Comparison of ENCODE assay signal across 10 cellular contexts in the genomic region with DNA sequence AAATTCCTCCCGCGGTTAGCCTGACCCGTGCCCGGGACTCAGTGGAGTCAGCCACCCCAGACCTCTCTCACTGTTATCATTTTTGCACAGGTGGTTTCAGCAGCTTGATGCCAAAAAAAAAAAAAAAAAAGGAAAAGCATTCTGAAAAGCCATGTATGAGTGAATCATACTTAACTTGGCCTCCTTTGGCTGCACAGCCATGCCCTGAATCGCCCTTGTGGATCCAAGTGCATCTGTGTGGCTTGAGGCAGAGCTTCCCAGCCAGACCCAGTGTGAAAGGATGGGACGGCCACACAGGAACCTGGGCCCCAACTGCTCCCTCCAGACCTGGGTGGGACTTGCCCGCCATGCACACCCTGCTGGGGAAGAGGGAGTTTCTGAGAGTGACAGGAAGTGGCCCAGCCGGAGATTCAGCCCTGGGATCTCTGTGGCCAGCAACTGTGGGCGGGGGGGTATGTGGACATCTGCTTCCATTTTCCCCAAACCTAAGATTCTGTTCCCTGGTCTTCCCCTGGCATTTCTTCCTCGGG. TPM values are rescaled to one million over a fixed set of nuclear protein-coding genes. Genes with fewer than 3 reads are reported as not detected.
A peak's percentile ranks its signal among the peaks of the same experiment; 100 is the strongest.
DNase-seq lines count a peak whose midpoint lies in the region; ATAC-seq and TF ChIP-seq lines count a peak whose summit lies in the region.
"Had no signal": no experiment of that assay in that cellular context is flagged by ENCODE, and none has a peak within 500 bp of the region (broad histone marks: within the 10 kb centered on the region; RNA-seq: fewer than 3 reads in every experiment).

No MANE protein-coding gene starts in this region.

- intact Hi-C loops in Calu3 (cut with micrococcal nuclease; ENCODE audit: unreplicated experiment): no loop called here
- intact Hi-C loops in body of pancreas (cut with DNase I): no loop called here
- intact Hi-C loops in activated naive CD4-positive, alpha-beta T cell treated with anti-CD3 and anti-CD28 coated beads for 36 hours (cut with micrococcal nuclease): no loop called here

- H3K36me3 ChIP-seq in body of pancreas (replicated peaks in 1 of 2; ENCODE audit: insufficient read depth in 1 of 2, low read depth in 2 of 2): no peaks in the 10 kb centered on the region

- DNase-seq in Calu3: peak; percentile 22
- peak; percentile 59 to 67 for DNase-seq in Kasumi-1 (lab: John Stamatoyannopoulos, UW)
- peak in 2 of 4 donors; percentile 17 to 31 for DNase-seq in body of pancreas
- DNase-seq in mesothelial cell of epicardium (ENCODE audit: low spot score in 2 of 2, unreplicated experiment in 2 of 2): no peak
- no peak for DNase-seq in activated CD4-positive, CD25-positive, alpha-beta regulatory T cell (lab: John Stamatoyannopoulos, UW)
- no peak for DNase-seq in activated naive CD4-positive, alpha-beta T cell treated with anti-CD3 and anti-CD28 coated beads for 36 hours

- CTCF ChIA-PET in Calu3 (lab: Charles Lee): no interaction called here
- CTCF ChIA-PET in activated naive CD4-positive, alpha-beta T cell treated with anti-CD3 and anti-CD28 coated beads for 36 hours (lab: Charles Lee): no interaction called here

- peak; percentile 41 for ATAC-seq in body of pancreas
- ATAC-seq in HG02571 (IDR thresholded peaks at IDR 0.05; ENCODE audit: unreplicated experiment): no peak
- no peak for ATAC-seq in HG03521 (IDR thresholded peaks at IDR 0.05; ENCODE audit: unreplicated experiment)

- peak overlapping the region in 1 of 4 donors; percentile 44 for H3K27ac ChIP-seq in body of pancreas
- H3K27ac ChIP-seq: neutrophil had no signal

- no peaks in the 10 kb centered on the region for H3K27me3 Mint-ChIP-seq in Calu3 (ENCODE audit: unreplicated experiment)
- no peaks in the 10 kb centered on the region for H3K27me3 Mint-ChIP-seq in mesothelial cell of epicardium (ENCODE audit: low read depth)
- no peaks in the 10 kb centered on the region for H3K27me3 Mint-ChIP-seq in activated naive CD4-positive, alpha-beta T cell treated with anti-CD3 and anti-CD28 coated beads for 36 hours (ENCODE audit: low read depth)
- H3K27me3 Mint-ChIP-seq: central memory CD8-positive, alpha-beta T cell had no signal

- peak overlapping the region; percentile 17 for H3K27ac Mint-ChIP-seq in Calu3 (ENCODE audit: unreplicated experiment)
- peak overlapping the region; percentile 39 for H3K27ac Mint-ChIP-seq in mesothelial cell of epicardium
- H3K27ac Mint-ChIP-seq in activated naive CD4-positive, alpha-beta T cell treated with anti-CD3 and anti-CD28 coated beads for 36 hours: no peak overlapping the region

- no peaks in the 10 kb centered on the region for H3K9me3 ChIP-seq in body of pancreas
- H3K9me3 ChIP-seq: neutrophil had no signal

- no peak for TF ChIP-seq CTCF in Calu3 (IDR thresholded peaks at IDR 0.05; ENCODE audit: unreplicated experiment)
- no peak for TF ChIP-seq CTCF in body of pancreas (IDR thresholded peaks at IDR 0.05)
- no peak for TF ChIP-seq CTCF in mesothelial cell of epicardium (IDR thresholded peaks at IDR 0.05; ENCODE audit: unreplicated experiment)

- no peaks in the 10 kb centered on the region for H3K4me1 Mint-ChIP-seq in Calu3 (ENCODE audit: low read depth, unreplicated experiment)
- H3K4me1 Mint-ChIP-seq in mesothelial cell of epicardium: peaks cover 5% of the 10 kb centered on the region
- peaks cover 23% of the 10 kb centered on the region for H3K4me1 Mint-ChIP-seq in activated naive CD4-positive, alpha-beta T cell treated with anti-CD3 and anti-CD28 coated beads for 36 hours (ENCODE audit: low read depth)

- H3K9me3 Mint-ChIP-seq in Calu3 (ENCODE audit: low read depth, unreplicated experiment): no peaks in the 10 kb centered on the region
- no peaks in the 10 kb centered on the region for H3K9me3 Mint-ChIP-seq in mesothelial cell of epicardium
- no peaks in the 10 kb centered on the region for H3K9me3 Mint-ChIP-seq in activated naive CD4-positive, alpha-beta T cell treated with anti-CD3 and anti-CD28 coated beads for 36 hours
- H3K9me3 Mint-ChIP-seq: central memory CD8-positive, alpha-beta T cell had no signal

- H3K4me3 ChIP-seq in body of pancreas: no peak overlapping the region

- H3K27me3 ChIP-seq in body of pancreas: no peaks in the 10 kb centered on the region

- 45 to 48% methylated on average over 9 to 10 of the region's 10 CpGs for WGBS in body of pancreas, 2 donors

- H3K36me3 Mint-ChIP-seq in Calu3 (ENCODE audit: insufficient read depth, unreplicated experiment) (peaks cover 23% of the 10 kb centered on the region), mesothelial cell of epicardium (peaks cover 17% of the 10 kb centered on the region)
- peaks cover 21% of the 10 kb centered on the region for H3K36me3 Mint-ChIP-seq in activated naive CD4-positive, alpha-beta T cell treated with anti-CD3 and anti-CD28 coated beads for 36 hours (ENCODE audit: low read depth)

- no peak for TF ChIP-seq POLR2A in body of pancreas (IDR thresholded peaks at IDR 0.05)

- H3K4me1 ChIP-seq in body of pancreas: peaks cover 16% of the 10 kb centered on the region

- no peak overlapping the region for H3K4me3 Mint-ChIP-seq in Calu3 (ENCODE audit: low read depth, unreplicated experiment)
- no peak overlapping the region for H3K4me3 Mint-ChIP-seq in mesothelial cell of epicardium
- no peak overlapping the region for H3K4me3 Mint-ChIP-seq in activated naive CD4-positive, alpha-beta T cell treated with anti-CD3 and anti-CD28 coated beads for 36 hours
- H3K4me3 Mint-ChIP-seq: central memory CD8-positive, alpha-beta T cell had no signal

- BruUV-seq in Calu3 (replicated peaks; lab: Mats Ljungman, UMichigan): no TSS peak

RNA-seq across cellular contexts. Expression of a gene that starts 8.6 kb away (rescaled TPM):
- total RNA-seq in Calu3 (2022) (10.4 and 11.3 TPM in 2 replicates), body of pancreas (10 to 100 TPM in 1 of 2 donors, 1 to 10 TPM in 1; 4.9 to 15.2 TPM), mesothelial cell of epicardium (17.2 to 18.4 TPM (median 17.7 TPM) in 3 replicates)
- 10 to 100 TPM in 1 of 2 experiments, 1 to 10 TPM in 1; 9.9 to 11.0 TPM for total RNA-seq in activated naive CD4-positive, alpha-beta T cell treated with anti-CD3 and anti-CD28 coated beads for 36 hours

RNA-seq across cellular contexts. Expression of a gene that starts 9.3 kb away (rescaled TPM):
- total RNA-seq in Calu3 (2022): 64.1 and 66.5 TPM in 2 replicates
- total RNA-seq in body of pancreas: 100 to 1,000 TPM in 1 of 2 donors, 10 to 100 TPM in 1; 52.7 to 102 TPM
- 138 to 150 TPM (median 139 TPM) in 3 replicates for total RNA-seq in mesothelial cell of epicardium
- total RNA-seq in activated naive CD4-positive, alpha-beta T cell treated with anti-CD3 and anti-CD28 coated beads for 36 hours: 10 to 100 TPM; 86.7 to 89.8 TPM

RNA-seq across cellular contexts. Expression of a gene that starts 29.0 kb away (rescaled TPM):
- total RNA-seq in Calu3 (2022) (23.4 and 28.2 TPM in 2 replicates), body of pancreas (1 to 10 TPM; 1.6 TPM), mesothelial cell of epicardium (20.0 to 20.7 TPM (median 20.7 TPM) in 3 replicates)
- 10 to 100 TPM; 23.9 to 24.2 TPM for total RNA-seq in activated naive CD4-positive, alpha-beta T cell treated with anti-CD3 and anti-CD28 coated beads for 36 hours

RNA-seq across cellular contexts. Expression of a gene that starts 29.2 kb away (rescaled TPM):
- total RNA-seq in Calu3 (2022): 32.2 and 34.3 TPM in 2 replicates
- 10 to 100 TPM; 11.9 to 28.0 TPM for total RNA-seq in body of pancreas
- 32.6 to 42.4 TPM (median 41.8 TPM) in 3 replicates for total RNA-seq in mesothelial cell of epicardium
- total RNA-seq in activated naive CD4-positive, alpha-beta T cell treated with anti-CD3 and anti-CD28 coated beads for 36 hours: 10 to 100 TPM; 42.1 to 42.7 TPM

Comparison
In these comparisons a context has a peak if more than half of its experiments do, and no peak if none do; other contexts are left out.
1. DNase-seq: peak in Calu3 (single experiment) and Kasumi-1 (2 of 2); none in mesothelial cell of epicardium (0 of 2), activated CD4-positive, CD25-positive, alpha-beta regulatory T cell (0 of 4) and activated naive CD4-positive, alpha-beta T cell treated with anti-CD3 and anti-CD28 coated beads for 36 hours (single experiment).